In genomic region chr12:89135976-89136634, GRCh38 we compare ENCODE assay signal across 9 cellular contexts.
DNase-seq lines count a peak whose midpoint lies in the region; ATAC-seq and TF ChIP-seq lines count a peak whose summit lies in the region.
"Had no signal": no experiment of that assay in that cellular context is flagged by ENCODE, and none has a peak within 500 bp of the region (broad histone marks: within the 10 kb centered on the region; RNA-seq: fewer than 3 reads in every experiment).

No MANE protein-coding gene starts in this region.

- 0 out of 4 replicates have a peak overlapping the region, but pooled peaks of 1 of the 2 experiments have one; percentile 2 for H3K4me3 ChIP-seq in HCT116 (replicated peaks in 1 of 2; ENCODE audit: low read depth in 1 of 2, low read length in 2 of 2)
- no peak overlapping the region for H3K4me3 ChIP-seq in fibroblast of pulmonary artery (replicated peaks; ENCODE audit: low read depth, low read length)
- no peak overlapping the region for H3K4me3 ChIP-seq in SK-N-SH (ENCODE audit: low read depth in 2 of 2, low read length in 1 of 2)

- CTCF ChIA-PET in HCT116 (lab: Charles Lee): no interaction called here
- CTCF ChIA-PET in SK-N-SH (lab: Yijun Ruan, JAX): interaction anchor here (1.4 kb wide), 2 partner anchors 17 to 20 kb away, joined by 3 to 4 read pairs; no protein-coding TSS in a partner anchor

- H3K4me2 ChIP-seq in HCT116 (ENCODE audit: low read length): peak overlapping the region; percentile 55
- H3K4me2 ChIP-seq in SK-N-SH: no peak overlapping the region

- TF ChIP-seq CTCF in HCT116 (IDR thresholded peaks at IDR 0.05 in 2 of 3, conservative IDR thresholded peaks at IDR 0.05 in 1 of 3; ENCODE audit: borderline replicate concordance in 1 of 3, insufficient read depth in 1 of 3, low read depth in 2 of 3, low read length in 2 of 3): no peak
- no peak for TF ChIP-seq CTCF in fibroblast of pulmonary artery (IDR thresholded peaks at IDR 0.05; ENCODE audit: low read length, missing control alignments)
- TF ChIP-seq CTCF in SK-N-SH (IDR thresholded peaks at IDR 0.05): no peak

- H4K20me1 ChIP-seq in HCT116 (ENCODE audit: insufficient read depth) (no peaks in the 10 kb centered on the region), SK-N-SH (ENCODE audit: insufficient read depth) (no peaks in the 10 kb centered on the region)

- no peak for TF ChIP-seq EP300 in SK-N-SH (IDR thresholded peaks at IDR 0.05; ENCODE audit: borderline replicate concordance in 1 of 2, low read depth in 1 of 2, low read length in 1 of 2)

- DNase-seq in AML-193 (lab: John Stamatoyannopoulos, UW) (peak; percentile 37 to 46), HCT116 (ENCODE audit: low read depth, low spot score) (peak; percentile 68), RKO (ENCODE audit: low spot score) (peak; percentile 81), fibroblast of pulmonary artery (ENCODE audit: low read depth) (peak; percentile 33), GOT3 (lab: John Stamatoyannopoulos, UW) (no peak), NCI-H345 treated with DMSO at 0.1 percent for 48 hours (lab: John Stamatoyannopoulos, UW; ENCODE audit: unreplicated experiment) (no peak), SK-N-SH (no peak)
- DNase-seq: stimulated activated CD4-positive, alpha-beta T cell treated with anti-CD3 and anti-CD28 coated beads, Interleukin-4, amount 100 ng/mL, for 24 hours had no signal

- TF ChIP-seq POLR2A in HCT116 (IDR thresholded peaks at IDR 0.05; ENCODE audit: borderline replicate concordance, extremely low read depth, insufficient read depth, insufficient read length): no peak

- H3K27me3 ChIP-seq in HCT116 (ENCODE audit: insufficient read depth, low read length): no peaks in the 10 kb centered on the region
- no peaks in the 10 kb centered on the region for H3K27me3 ChIP-seq in SK-N-SH (ENCODE audit: insufficient read depth)

- RAD21 ChIA-PET in HCT116 (lab: Charles Lee; ENCODE audit: low non-redundant PET in 1 of 2, low total read pairs in 2 of 2, uncharacterized antibody in 2 of 2, unreplicated experiment in 2 of 2): no interaction called here

- H3K9ac ChIP-seq in HCT116 (ENCODE audit: low read length): no peak overlapping the region
- no peak overlapping the region for H3K9ac ChIP-seq in SK-N-SH

- H3K36me3 ChIP-seq in HCT116 (ENCODE audit: control insufficient read depth in 1 of 2, insufficient read depth in 2 of 2, low read length in 2 of 2) (no peaks in the 10 kb centered on the region), SK-N-SH (replicated peaks in 1 of 2; ENCODE audit: control insufficient read depth in 1 of 2, insufficient read depth in 2 of 2, low read length in 1 of 2) (no peaks in the 10 kb centered on the region)

- H3K9me3 ChIP-seq in HCT116 (ENCODE audit: control insufficient read depth in 1 of 2, insufficient read depth in 1 of 2, low read depth in 1 of 2, low read length in 2 of 2) (no peaks in the 10 kb centered on the region), SK-N-SH (no peaks in the 10 kb centered on the region)

- peak; percentile 24; the same call in 1 of the 2 replicates for TF ChIP-seq RAD21 in HCT116 (IDR thresholded peaks at IDR 0.05; ENCODE audit: low read depth)
- TF ChIP-seq RAD21 in SK-N-SH (IDR thresholded peaks at IDR 0.05; ENCODE audit: low read length): no peak

- ATAC-seq in HCT116 (peak; percentile 83), HG03039 (IDR thresholded peaks at IDR 0.05; ENCODE audit: unreplicated experiment) (no peak)

- H3K4me1 ChIP-seq in HCT116 (ENCODE audit: control insufficient read depth in 1 of 2, insufficient read depth in 2 of 2, low read length in 2 of 2) (peaks cover 0 to 37% of the 10 kb centered on the region in 2 experiments; a peak in 3 of 4 replicates), SK-N-SH (ENCODE audit: control insufficient read depth in 1 of 2, insufficient read depth in 2 of 2, low read depth in 1 of 2, low read length in 1 of 2) (peaks cover 0 to 10% of the 10 kb centered on the region in 2 experiments; a peak in 2 of 4 replicates)

- H3K9me2 ChIP-seq in HCT116 (ENCODE audit: insufficient read depth): no peaks in the 10 kb centered on the region
- no peaks in the 10 kb centered on the region for H3K9me2 ChIP-seq in SK-N-SH

- BruUV-seq in HCT116 (replicated peaks; lab: Mats Ljungman, UMichigan): no TSS peak

- no peaks in the 10 kb centered on the region for H3F3A ChIP-seq in SK-N-SH (replicated peaks; ENCODE audit: insufficient read depth)

- no peaks in the 10 kb centered on the region for H3K79me2 ChIP-seq in HCT116 (ENCODE audit: insufficient read depth, low read length)
- no peaks in the 10 kb centered on the region for H3K79me2 ChIP-seq in SK-N-SH (ENCODE audit: insufficient read depth)

- H2AFZ ChIP-seq in HCT116 (ENCODE audit: low read depth, low read length, poor library complexity, severe bottlenecking): peak overlapping the region; percentile 13
- no peak overlapping the region for H2AFZ ChIP-seq in SK-N-SH (ENCODE audit: low read depth)

- intact Hi-C loops in HCT116 (cut with micrococcal nuclease): no loop called here

- H3K27ac ChIP-seq in HCT116 (ENCODE audit: low read depth, low read length) (no peak overlapping the region), SK-N-SH (ENCODE audit: low read depth in 2 of 2, low read length in 1 of 2) (no peak overlapping the region)

- POLR2A ChIA-PET in HCT116 (lab: Charles Lee) (interaction anchor here (0.9 to 1.4 kb wide), 3 partner anchors 16 to 216 kb away, joined by 3 to 4 read pairs (median 3); no protein-coding TSS in a partner anchor), SK-N-SH (lab: Yijun Ruan, JAX) (no interaction called here)

TF ChIP-seq in HCT116, 20 proteins besides CTCF, POLR2A, EP300 and RAD21 (continues in another document):
- no peak for TF ChIP-seq ZFX (IDR thresholded peaks at IDR 0.05)
- TF ChIP-seq TCF7L2 (IDR thresholded peaks at IDR 0.05; ENCODE audit: borderline replicate concordance, extremely low read depth, insufficient read depth, insufficient read length): no peak
- TF ChIP-seq EGR1 (IDR thresholded peaks at IDR 0.05; ENCODE audit: low read depth): no peak
- no peak for TF ChIP-seq MAX (IDR thresholded peaks at IDR 0.05)
- peak; percentile 81 for TF ChIP-seq SRF (IDR thresholded peaks at IDR 0.05; ENCODE audit: low read depth)
- peak; percentile 95 for TF ChIP-seq FOSL1 (IDR thresholded peaks at IDR 0.05; ENCODE audit: low read depth)
- peak; percentile 71 for TF ChIP-seq CEBPB (IDR thresholded peaks at IDR 0.05; ENCODE audit: low read depth)
- no peak; the same call in 1 of the 2 replicates for TF ChIP-seq SIN3A (IDR thresholded peaks at IDR 0.05; ENCODE audit: low read depth)
- TF ChIP-seq POLR2AphosphoS5 (IDR thresholded peaks at IDR 0.05; ENCODE audit: low read depth, low read length): peak; percentile 29; the same call in 1 of the 2 replicates
- TF ChIP-seq ZBTB33 (IDR thresholded peaks at IDR 0.05; ENCODE audit: extremely low read depth, insufficient replicate concordance, low read length): no peak

TF ChIP-seq in SK-N-SH, 30 proteins besides CTCF, POLR2A, EP300 and RAD21 (continues in another document):
- TF ChIP-seq TEAD4 (IDR thresholded peaks at IDR 0.05; ENCODE audit: borderline replicate concordance, insufficient read depth) (no peak), GATA2 (CRISPR knock-in tag; IDR thresholded peaks at IDR 0.05) (no peak), USF2 (IDR thresholded peaks at IDR 0.05; ENCODE audit: borderline replicate concordance, low read depth, low read length) (no peak), ZBTB33 (IDR thresholded peaks at IDR 0.05; ENCODE audit: borderline replicate concordance, low read depth) (no peak), IRF3 (IDR thresholded peaks at IDR 0.05; ENCODE audit: low read depth, low read length) (no peak), MAX (IDR thresholded peaks at IDR 0.05; ENCODE audit: low read depth) (no peak), USF1 (IDR thresholded peaks at IDR 0.05; ENCODE audit: borderline replicate concordance, low read depth) (no peak), YY1 (IDR thresholded peaks at IDR 0.05; ENCODE audit: low read depth) (no peak)

Comparison
In these comparisons a context has a peak if more than half of its experiments do, and no peak if none do; other contexts are left out.
1. DNase-seq: peak in AML-193 (2 of 2), HCT116 (single experiment), RKO (single experiment) and fibroblast of pulmonary artery (single experiment); none in GOT3 (single experiment), NCI-H345 treated with DMSO at 0.1 percent for 48 hours (single experiment) and SK-N-SH (single experiment).